Comparison of ENCODE assay signal across 8 cellular contexts in genomic region chr12:106753526-106753925, GRCh38. TPM values are rescaled to one million over a fixed set of nuclear protein-coding genes. Genes with fewer than 3 reads are reported as not detected.
DNase-seq lines count a peak whose midpoint lies in the region; ATAC-seq lines count a peak whose summit lies in the region.

No MANE protein-coding gene starts in this region.

- ATAC-seq in GM18858 (IDR thresholded peaks at IDR 0.05; ENCODE audit: unreplicated experiment) (peak; percentile 98), HG02885 (IDR thresholded peaks at IDR 0.05; ENCODE audit: poor library complexity, unreplicated experiment) (peak; percentile 99), right cardiac atrium (no peak)

- no peaks in the 10 kb centered on the region for H3K27me3 ChIP-seq in right cardiac atrium (ENCODE audit: control insufficient read depth, insufficient read depth)

- DNase-seq in RPMI8226 (peak; percentile 97), HK-2 (ENCODE audit: unreplicated experiment) (no peak), GF-D8 (lab: John Stamatoyannopoulos, UW) (no peak), right cardiac atrium (no peak), NCI-H146 treated with DMSO at 0.1 percent for 48 hours (lab: John Stamatoyannopoulos, UW; ENCODE audit: unreplicated experiment) (no peak)
- DNase-seq in central memory CD4-positive, alpha-beta T cell, result peak; percentile 43

- no peak overlapping the region for H3K27ac ChIP-seq in right cardiac atrium (ENCODE audit: low read length)

- intact Hi-C loops in right cardiac atrium (cut with DNase I), result no loop called here

- peaks cover 2% of the 10 kb centered on the region for H3K4me1 ChIP-seq in right cardiac atrium (ENCODE audit: control insufficient read depth, insufficient read depth, low read length)

- H3K9me3 ChIP-seq in right cardiac atrium (ENCODE audit: control insufficient read depth, low read length), result no peaks in the 10 kb centered on the region

- no peak overlapping the region for H3K4me3 ChIP-seq in right cardiac atrium (ENCODE audit: low read length)

- 78% methylated on average over 7 of the region's 7 CpGs for WGBS in right cardiac atrium

RNA-seq across cellular contexts. Expression of gene RIC8B, which starts 21.0 kb away (rescaled TPM):
- total RNA-seq in right cardiac atrium, result 10 to 100 TPM; 16.5 to 24.2 (median 21.8) TPM
- 9.0 TPM for polyA plus RNA-seq in right cardiac atrium

Comparison
In these comparisons a context has a peak if more than half of its experiments do, and no peak if none do; other contexts are left out.
1. ATAC-seq: peak in GM18858 (single experiment) and HG02885 (single experiment); none in right cardiac atrium (0 of 2).
2. DNase-seq: peak in RPMI8226 (single experiment) and central memory CD4-positive, alpha-beta T cell (single experiment); none in HK-2 (single experiment), GF-D8 (single experiment), right cardiac atrium (0 of 3) and NCI-H146 treated with DMSO at 0.1 percent for 48 hours (single experiment).